8 cellular contexts compared by ENCODE assay signal in genomic region chr17:21457051-21458026, GRCh38.
A peak's percentile ranks its signal among the peaks of the same experiment; 100 is the strongest.
DNase-seq lines count a peak whose midpoint lies in the region; ATAC-seq and TF ChIP-seq lines count a peak whose summit lies in the region.

No MANE protein-coding gene starts in this region.

- TF ChIP-seq CTCF in OCI-LY3 (IDR thresholded peaks at IDR 0.05; ENCODE audit: low read depth, low read length) (peak; percentile 40), esophagus muscularis mucosa (IDR thresholded peaks at IDR 0.05) (peak; percentile 92 to 100 (median 96))

- no peaks in the 10 kb centered on the region for H3K79me2 ChIP-seq in OCI-LY3 (ENCODE audit: low read length)

- H3K27me3 Mint-ChIP-seq in naive thymus-derived CD8-positive, alpha-beta T cell, result peaks cover 0 to 5% (median 2%) of the 10 kb centered on the region in 5 donors
- H3K27me3 Mint-ChIP-seq in stimulated activated memory B cell treated with anti-CD40 and anti-IgM and Interleukin-4, amounts not matched to agents 10 μg/mL and 1 μg/mL and 100 μg/mL, for 72 hours, result peaks cover 46% of the 10 kb centered on the region

- H3K9ac ChIP-seq in OCI-LY3 (ENCODE audit: low read length), result no peak overlapping the region

- H3K4me1 ChIP-seq in OCI-LY3 (ENCODE audit: low read length) (no peaks in the 10 kb centered on the region), esophagus muscularis mucosa (peaks cover 13 to 24% (median 20%) of the 10 kb centered on the region in 4 donors)

- peak; percentile 90 for ATAC-seq in GM21360 (IDR thresholded peaks at IDR 0.05; ENCODE audit: unreplicated experiment)
- ATAC-seq in naive thymus-derived CD8-positive, alpha-beta T cell, result peak; percentile 85 to 91
- peak; percentile 87 for ATAC-seq in stimulated activated memory B cell treated with anti-CD40 and anti-IgM and Interleukin-4, amounts not matched to agents 10 μg/mL and 1 μg/mL and 100 μg/mL, for 72 hours

- no peak for TF ChIP-seq POLR2A in esophagus muscularis mucosa (IDR thresholded peaks at IDR 0.05; ENCODE audit: low read depth)

- 37% methylated on average over 15 of the region's 36 CpGs for WGBS in esophagus muscularis mucosa

- H3K4me3 Mint-ChIP-seq in naive thymus-derived CD8-positive, alpha-beta T cell, result peak overlapping the region in 7 of 10 donors; percentile 0 to 54 (median 34)
- H3K4me3 Mint-ChIP-seq in stimulated activated memory B cell treated with anti-CD40 and anti-IgM and Interleukin-4, amounts not matched to agents 10 μg/mL and 1 μg/mL and 100 μg/mL, for 72 hours, result no peak overlapping the region

- no peak overlapping the region for H3K4me3 ChIP-seq in OCI-LY3 (ENCODE audit: low read length)
- H3K4me3 ChIP-seq in esophagus muscularis mucosa, result no peak overlapping the region

- DNase-seq in COR-L47 (lab: John Stamatoyannopoulos, UW) (peak; percentile 32), HUDEP-2 (lab: John Stamatoyannopoulos, UW; ENCODE audit: unreplicated experiment in 76 of 76) (peak in 74 of 76 experiments; percentile 26 to 97 (median 89)), activated T-cell treated with anti-CD3 and anti-CD28 coated beads for 4 hours (peak; percentile 91), esophagus muscularis mucosa (ENCODE audit: extremely low spot score) (peak; percentile 97)
- peak; percentile 86 to 96 (median 91) for DNase-seq in naive thymus-derived CD8-positive, alpha-beta T cell

- H3K9me3 ChIP-seq in OCI-LY3 (ENCODE audit: insufficient read depth, low read length) (no peaks in the 10 kb centered on the region), esophagus muscularis mucosa (no peaks in the 10 kb centered on the region)

- H4K20me1 ChIP-seq in OCI-LY3 (ENCODE audit: insufficient read depth, low read length), result no peaks in the 10 kb centered on the region

- intact Hi-C loops in esophagus muscularis mucosa (cut with DNase I), result loop anchor here (2.0 to 10.0 kb wide), 4 partner anchors 53 to 333 kb away; partner anchors contain the start of gene DHRS7B

- peaks cover 12 to 29% (median 21%) of the 10 kb centered on the region in 4 donors for H3K4me1 Mint-ChIP-seq in naive thymus-derived CD8-positive, alpha-beta T cell
- no peaks in the 10 kb centered on the region for H3K4me1 Mint-ChIP-seq in stimulated activated memory B cell treated with anti-CD40 and anti-IgM and Interleukin-4, amounts not matched to agents 10 μg/mL and 1 μg/mL and 100 μg/mL, for 72 hours

- H3K27ac Mint-ChIP-seq in naive thymus-derived CD8-positive, alpha-beta T cell, result peak overlapping the region; percentile 19 to 93 (median 69)
- H3K27ac Mint-ChIP-seq in stimulated activated memory B cell treated with anti-CD40 and anti-IgM and Interleukin-4, amounts not matched to agents 10 μg/mL and 1 μg/mL and 100 μg/mL, for 72 hours, result no peak overlapping the region

- H3K4me2 ChIP-seq in OCI-LY3 (ENCODE audit: low read length), result no peak overlapping the region

- no peaks in the 10 kb centered on the region for H3K9me3 Mint-ChIP-seq in naive thymus-derived CD8-positive, alpha-beta T cell
- no peaks in the 10 kb centered on the region for H3K9me3 Mint-ChIP-seq in stimulated activated memory B cell treated with anti-CD40 and anti-IgM and Interleukin-4, amounts not matched to agents 10 μg/mL and 1 μg/mL and 100 μg/mL, for 72 hours

- no peak overlapping the region for H2AFZ ChIP-seq in OCI-LY3 (ENCODE audit: low read depth, low read length)

- POLR2A ChIA-PET in naive thymus-derived CD8-positive, alpha-beta T cell (lab: Charles Lee), result interaction anchor here (0.7 to 1.8 kb wide), 3 partner anchors 56 to 177 kb away, joined by 4 to 7 read pairs (median 5); no protein-coding TSS in a partner anchor

- H3K36me3 ChIP-seq in OCI-LY3 (replicated peaks; ENCODE audit: low read depth, low read length) (no peaks in the 10 kb centered on the region), esophagus muscularis mucosa (no peaks in the 10 kb centered on the region)

- no peak overlapping the region for H3K27ac ChIP-seq in OCI-LY3 (ENCODE audit: low read length)
- peak overlapping the region in 3 of 4 donors; percentile 45 to 54 (median 46) for H3K27ac ChIP-seq in esophagus muscularis mucosa (replicated peaks in 1 of 4)

- no peaks in the 10 kb centered on the region for H3K36me3 Mint-ChIP-seq in naive thymus-derived CD8-positive, alpha-beta T cell
- H3K36me3 Mint-ChIP-seq in stimulated activated memory B cell treated with anti-CD40 and anti-IgM and Interleukin-4, amounts not matched to agents 10 μg/mL and 1 μg/mL and 100 μg/mL, for 72 hours, result no peaks in the 10 kb centered on the region

- no peak for TF ChIP-seq EP300 in esophagus muscularis mucosa (IDR thresholded peaks at IDR 0.05)

- H3K27me3 ChIP-seq in OCI-LY3 (ENCODE audit: low read depth, low read length), result no peaks in the 10 kb centered on the region
- peaks cover 0 to 17% (median 0%) of the 10 kb centered on the region in 4 donors for H3K27me3 ChIP-seq in esophagus muscularis mucosa

Comparison
In these comparisons a context has a peak if more than half of its experiments do, and no peak if none do; other contexts are left out.
1. DNase-seq: peak in every context shown above with its lines; median percentile 97 in esophagus muscularis mucosa; 91 in activated T-cell treated with anti-CD3 and anti-CD28 coated beads for 4 hours; 91 in naive thymus-derived CD8-positive, alpha-beta T cell; 89 in HUDEP-2; 32 in COR-L47.